ENCODE assay signal across 8 cellular contexts in the genomic region with DNA sequence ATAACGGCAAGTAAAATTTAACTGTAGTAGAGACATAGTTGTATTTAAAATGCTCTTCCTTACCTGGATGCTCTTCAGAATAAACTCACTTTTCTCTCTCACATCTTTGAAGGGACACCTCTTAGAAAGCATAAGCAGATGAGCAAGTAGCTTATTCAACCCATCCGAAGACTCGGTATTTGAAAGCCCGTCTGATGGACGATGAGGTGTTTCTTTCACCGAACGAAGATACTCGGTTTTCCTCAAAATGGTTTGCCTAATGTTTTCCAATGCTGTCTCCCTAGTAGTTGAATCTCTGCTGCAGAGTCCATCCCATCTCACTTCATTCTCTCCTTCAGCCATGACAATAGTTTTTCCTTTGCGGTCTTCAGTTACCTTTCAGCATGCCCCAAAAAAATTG. TPM values are rescaled to one million over a fixed set of nuclear protein-coding genes. Genes with fewer than 3 reads are reported as not detected.
DNase-seq lines count a peak whose midpoint lies in the region; ATAC-seq and TF ChIP-seq lines count a peak whose summit lies in the region.

No MANE protein-coding gene starts in this region.

- no peaks in the 10 kb centered on the region for H3K27me3 ChIP-seq in CD8-positive, alpha-beta memory T cell (ENCODE audit: insufficient read depth, low read length, poor library complexity, severe bottlenecking)
- H3K27me3 ChIP-seq in Loucy (ENCODE audit: insufficient read depth, low read length, poor library complexity, severe bottlenecking), result no peaks in the 10 kb centered on the region
- H3K27me3 ChIP-seq in breast epithelium, result no peaks in the 10 kb centered on the region
- no peaks in the 10 kb centered on the region for H3K27me3 ChIP-seq in uterus

- H3K4me1 ChIP-seq in CD8-positive, alpha-beta memory T cell (ENCODE audit: insufficient read depth, low read length), result peaks cover 33% of the 10 kb centered on the region
- peaks cover 60% of the 10 kb centered on the region for H3K4me1 ChIP-seq in Loucy (ENCODE audit: insufficient read depth, low read length, poor library complexity, severe bottlenecking)
- H3K4me1 ChIP-seq in breast epithelium, result peaks cover 0 to 6% of the 10 kb centered on the region in 2 donors
- no peaks in the 10 kb centered on the region for H3K4me1 ChIP-seq in uterus

- H3K9me3 Mint-ChIP-seq in CD8-positive, alpha-beta memory T cell, result no peaks in the 10 kb centered on the region

- H3K27ac Mint-ChIP-seq in CD8-positive, alpha-beta memory T cell, result peak overlapping the region; percentile 72 to 99 (median 90)

- peaks cover 57 to 73% (median 67%) of the 10 kb centered on the region in 3 donors for H3K4me1 Mint-ChIP-seq in CD8-positive, alpha-beta memory T cell

- H3K36me3 Mint-ChIP-seq in CD8-positive, alpha-beta memory T cell, result peaks cover 0 to 14% (median 0%) of the 10 kb centered on the region in 3 donors

- peaks cover 34% of the 10 kb centered on the region for H4K20me1 ChIP-seq in Loucy (ENCODE audit: insufficient read depth, low read length, poor library complexity, severe bottlenecking)

- peaks cover 77% of the 10 kb centered on the region for H3K79me2 ChIP-seq in Loucy (ENCODE audit: insufficient read depth, low read length)

- H3K9me2 ChIP-seq in Loucy (replicated peaks; ENCODE audit: low read depth, low read length), result no peaks in the 10 kb centered on the region

- CTCF ChIA-PET in CD8-positive, alpha-beta memory T cell (lab: Charles Lee), result interaction anchor here (0.9 to 3.3 kb wide), 9 partner anchors 14 to 946 kb away, joined by 3 to 21 read pairs (median 6); a partner anchor contains a TSS

- H3K36me3 ChIP-seq in CD8-positive, alpha-beta memory T cell (ENCODE audit: insufficient read depth, low read length), result no peaks in the 10 kb centered on the region
- no peaks in the 10 kb centered on the region for H3K36me3 ChIP-seq in Loucy (ENCODE audit: insufficient read depth, low read length)
- no peaks in the 10 kb centered on the region for H3K36me3 ChIP-seq in breast epithelium
- no peaks in the 10 kb centered on the region for H3K36me3 ChIP-seq in uterus

- TF ChIP-seq POLR2A in breast epithelium (IDR thresholded peaks at IDR 0.05) (no peak), uterus (IDR thresholded peaks at IDR 0.05) (no peak)

- H3F3A ChIP-seq in Loucy (ENCODE audit: low read depth), result no peaks in the 10 kb centered on the region

- H3K9me3 ChIP-seq in CD8-positive, alpha-beta memory T cell (ENCODE audit: low read length), result no peaks in the 10 kb centered on the region
- H3K9me3 ChIP-seq in Loucy (ENCODE audit: insufficient read depth, low read depth, low read length) (no peaks in the 10 kb centered on the region), breast epithelium (no peaks in the 10 kb centered on the region), uterus (no peaks in the 10 kb centered on the region)

- POLR2A ChIA-PET in CD8-positive, alpha-beta memory T cell (lab: Charles Lee), result interaction anchor here (0.7 to 3.2 kb wide), 10 partner anchors 23 to 799 kb away, joined by 3 to 48 read pairs (median 4); a partner anchor contains a TSS

- H3K9ac ChIP-seq in Loucy (ENCODE audit: low read depth, low read length, poor library complexity, severe bottlenecking), result peak overlapping the region; percentile 94

- peak overlapping the region; percentile 90 for H3K4me2 ChIP-seq in Loucy (ENCODE audit: low read depth, low read length, poor library complexity, severe bottlenecking)

- H3K4me3 ChIP-seq in CD8-positive, alpha-beta memory T cell (ENCODE audit: low read length), result peak overlapping the region; percentile 95
- H3K4me3 ChIP-seq in Loucy (ENCODE audit: low read length, poor library complexity, severe bottlenecking), result peak overlapping the region; percentile 91
- H3K4me3 ChIP-seq in breast epithelium, result peak overlapping the region; percentile 66 to 78 (median 73)
- peak overlapping the region; percentile 79 to 88 for H3K4me3 ChIP-seq in uterus

- no peaks in the 10 kb centered on the region for H3K27me3 Mint-ChIP-seq in CD8-positive, alpha-beta memory T cell

- TF ChIP-seq CTCF in Loucy (conservative IDR thresholded peaks at IDR 0.05; ENCODE audit: low read length), result no peak
- TF ChIP-seq CTCF in breast epithelium (IDR thresholded peaks at IDR 0.05), result no peak
- TF ChIP-seq CTCF in uterus (IDR thresholded peaks at IDR 0.05), result no peak

- H2AFZ ChIP-seq in Loucy (ENCODE audit: low read length), result no peak overlapping the region

- peak overlapping the region; percentile 98 for H3K27ac ChIP-seq in CD8-positive, alpha-beta memory T cell (ENCODE audit: low read depth, low read length)
- H3K27ac ChIP-seq in breast epithelium (peak overlapping the region in 1 of 2 donors; percentile 98), uterus (peak overlapping the region; percentile 98 to 99)

- peak in 1 of 5 donors; percentile 16 for DNase-seq in CD8-positive, alpha-beta memory T cell
- DNase-seq in breast epithelium (ENCODE audit: low spot score in 2 of 2), result no peak
- DNase-seq in lung microvascular endothelial cell (ENCODE audit: low read depth in 2 of 2), result peak; percentile 10 to 21
- no peak for DNase-seq in uterus
- DNase-seq in NCI-H226, result no peak
- DNase-seq in Ammon's horn (ENCODE audit: low spot score), result no peak

- intact Hi-C loops in breast epithelium (cut with DNase I; ENCODE audit: low total_unique reads) (no loop called here), uterus (cut with DNase I; ENCODE audit: low total_unique reads) (loop anchor here (10.0 kb wide), 1 partner anchor 249 kb away; a partner anchor contains a TSS)

- peak overlapping the region; percentile 87 to 96 (median 93) for H3K4me3 Mint-ChIP-seq in CD8-positive, alpha-beta memory T cell

- ATAC-seq in GM19324 (IDR thresholded peaks at IDR 0.05; ENCODE audit: low FRiP score, unreplicated experiment), result no peak

RNA-seq across cellular contexts. Expression of a gene that starts 0.9 kb away (rescaled TPM):
- 10 to 100 TPM; 20.2 to 22.0 TPM for total RNA-seq in CD8-positive, alpha-beta memory T cell
- 39.2 TPM for polyA plus RNA-seq in CD8-positive, alpha-beta memory T cell
- total RNA-seq in breast epithelium, result 100 to 1,000 TPM in 2 of 3 donors, 10 to 100 TPM in 1; 70.8 to 141 (median 108) TPM
- 19.0 and 33.6 TPM in 2 replicates for total RNA-seq in lung microvascular endothelial cell
- 100 to 1,000 TPM in 1 of 4 donors, 10 to 100 TPM in 3; 32.3 to 104 (median 70.7) TPM for total RNA-seq in uterus

RNA-seq across cellular contexts. Expression of a gene that starts 1.6 kb away (rescaled TPM):
- 10 to 100 TPM; 18.6 to 19.1 TPM for total RNA-seq in CD8-positive, alpha-beta memory T cell
- 7.8 TPM for polyA plus RNA-seq in CD8-positive, alpha-beta memory T cell
- total RNA-seq in breast epithelium (10 to 100 TPM; 14.1 to 23.7 (median 19.8) TPM), lung microvascular endothelial cell (11.1 and 12.9 TPM in 2 replicates), uterus (10 to 100 TPM in 2 of 4 donors, 1 to 10 TPM in 2; 5.6 to 52.7 (median 17.5) TPM)

Comparison
In these comparisons a context has a peak if more than half of its experiments do, and no peak if none do; other contexts are left out.
1. DNase-seq: peak in lung microvascular endothelial cell (2 of 2); none in breast epithelium (0 of 2), uterus (0 of 2), NCI-H226 (single experiment) and Ammon's horn (single experiment).
2. Peak in every context shown above with its lines, with median percentiles within 50 percentile points of each other: H3K4me3 ChIP-seq.